Comparison of ENCODE assay signal across 8 cellular contexts in the genomic region with DNA sequence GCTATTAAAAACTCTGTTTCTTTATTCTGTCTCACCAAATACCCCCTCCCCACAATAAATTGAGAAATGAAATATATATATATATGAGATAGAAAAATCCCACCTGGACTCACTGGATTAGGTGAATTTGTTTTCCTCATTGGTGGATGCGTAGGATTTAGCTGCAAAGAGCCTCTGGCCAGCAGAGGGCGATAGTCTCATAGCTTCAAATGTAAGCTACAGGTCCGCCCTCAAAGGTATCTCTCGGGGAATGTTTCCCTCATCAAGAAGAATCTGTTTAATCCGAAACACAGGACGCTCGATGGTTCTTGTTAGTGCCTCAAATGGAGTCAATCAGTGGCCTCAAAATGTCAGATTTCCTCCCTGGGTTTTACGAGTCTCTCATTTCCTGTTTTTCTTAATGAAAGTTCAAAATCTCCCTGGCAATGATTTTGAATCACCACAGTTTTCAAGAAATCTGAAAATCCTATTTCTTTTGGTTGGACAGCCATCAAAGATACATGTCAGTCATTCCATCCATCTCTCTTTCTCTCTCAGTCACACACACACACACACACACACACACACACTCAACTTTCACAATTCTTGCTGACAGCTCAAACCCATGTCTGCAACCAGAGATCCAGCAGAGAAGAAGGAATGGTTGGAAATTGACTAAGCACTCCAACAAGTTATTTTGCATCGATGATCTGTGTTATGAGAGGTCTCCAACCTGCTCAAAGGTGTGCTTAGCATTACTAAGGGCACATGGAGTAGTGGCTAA. TPM values are rescaled to one million over a fixed set of nuclear protein-coding genes. Genes with fewer than 3 reads are reported as not detected.
DNase-seq lines count a peak whose midpoint lies in the region; ATAC-seq and TF ChIP-seq lines count a peak whose summit lies in the region.

No MANE protein-coding gene starts in this region.

- TF ChIP-seq CTCF in GM10266 (IDR thresholded peaks at IDR 0.05; ENCODE audit: control insufficient read depth, insufficient read depth, low read depth, missing control alignments) (peak; percentile 92), parathyroid adenoma (IDR thresholded peaks at IDR 0.05) (peak; percentile 69), transverse colon (IDR thresholded peaks at IDR 0.05) (peak; percentile 56 to 90 (median 87))

- no peak overlapping the region for H3K9ac ChIP-seq in parathyroid adenoma

- no peaks in the 10 kb centered on the region for H3K79me2 ChIP-seq in parathyroid adenoma

- peak overlapping the region; percentile 27 for H3K4me3 ChIP-seq in parathyroid adenoma (ENCODE audit: low read depth, low read length)
- no peak overlapping the region for H3K4me3 ChIP-seq in transverse colon

- H3K9me3 ChIP-seq in parathyroid adenoma (ENCODE audit: control insufficient read depth, low read length) (no peaks in the 10 kb centered on the region), transverse colon (no peaks in the 10 kb centered on the region)

- TF ChIP-seq POLR2A in transverse colon (IDR thresholded peaks at IDR 0.05) = no peak

- H3K4me1 ChIP-seq in parathyroid adenoma (no peaks in the 10 kb centered on the region), transverse colon (no peaks in the 10 kb centered on the region)

- intact Hi-C loops in transverse colon (cut with DNase I; ENCODE audit: low total_unique reads) = no loop called here

- H2AFZ ChIP-seq in parathyroid adenoma = no peak overlapping the region

- peak; percentile 52 for DNase-seq in GM10266 (ENCODE audit: extremely low spot score)
- peak; percentile 63 for DNase-seq in LHCN-M2 (ENCODE audit: low read depth)
- peak; percentile 36 for DNase-seq in SHP77 treated with DMSO at 0.1 percent for 48 hours (lab: John Stamatoyannopoulos, UW)
- peak; percentile 53 for DNase-seq in activated T-helper 9 cell treated with anti-CD3 and anti-CD28 coated beads, Interleukin-2, amount 50 U/mL, for 16 hours (ENCODE audit: low read depth)
- peak; percentile 42 for DNase-seq in foreskin melanocyte
- DNase-seq in transverse colon = peak; percentile 82

- no peak for TF ChIP-seq EP300 in transverse colon (IDR thresholded peaks at IDR 0.05; ENCODE audit: low read depth)

- no peaks in the 10 kb centered on the region for H3K27me3 ChIP-seq in parathyroid adenoma (ENCODE audit: control insufficient read depth, insufficient read depth, low read length)
- H3K27me3 ChIP-seq in transverse colon = peaks cover 16% of the 10 kb centered on the region

- 11 to 12% methylated on average over 6 to 9 of the region's 9 CpGs for WGBS in transverse colon (ENCODE audit: low coverage in 1 of 2), 2 donors

- peak overlapping the region; percentile 49 for H3K4me2 ChIP-seq in parathyroid adenoma (ENCODE audit: low read length)

- H3K27ac ChIP-seq in parathyroid adenoma = no peak overlapping the region
- no peak overlapping the region for H3K27ac ChIP-seq in transverse colon

- in situ Hi-C loops in transverse colon (cut with MboI; ENCODE audit: low pct_ligation_motif_present in 1 of 4, low pct_unique_long_range_greater_than_20kb in 1 of 4, low sequenced_read_pairs in 3 of 4) = loop anchor here (10.0 kb wide), 3 partner anchors 55 to 165 kb away; no protein-coding TSS in a partner anchor

- ATAC-seq in HG02610 (IDR thresholded peaks at IDR 0.05; ENCODE audit: unreplicated experiment) = no peak

- H3K36me3 ChIP-seq in parathyroid adenoma (ENCODE audit: control insufficient read depth, insufficient read depth, low read length) (no peaks in the 10 kb centered on the region), transverse colon (no peaks in the 10 kb centered on the region)

RNA-seq across cellular contexts. Expression of a gene that starts 13.9 kb away (rescaled TPM):
- total RNA-seq in LHCN-M2 (2014; rRNA removed) (not detected in 2 replicates), transverse colon (not detected)
- polyA plus RNA-seq in LHCN-M2 (2012) = not detected
